Comparison of ENCODE assay signal across 17 cellular contexts in genomic region chr6:49327575-49327974, GRCh38.
"Had no signal": no experiment of that assay in that cellular context is flagged by ENCODE, and none has a peak within 500 bp of the region (broad histone marks: within the 10 kb centered on the region; RNA-seq: fewer than 3 reads in every experiment).

No MANE protein-coding gene starts in this region.

- H3K27me3 ChIP-seq: dorsolateral prefrontal cortex, esophagus squamous epithelium, heart left ventricle, suprapubic skin had no signal

- FAIRE-seq: frontal cortex, kidney had no signal

- H3K9me3 ChIP-seq: esophagus squamous epithelium, heart left ventricle, suprapubic skin had no signal

- ATAC-seq: heart left ventricle; left ventricle myocardium superior; right cardiac atrium; stimulated activated naive B cell treated with anti-CD40 and anti-IgM and Interleukin-4, amounts not matched to agents 10 μg/mL and 1 μg/mL and 100 μg/mL, for 72 hours had no signal

- DNase-seq: activated CD4-positive, alpha-beta T cell treated with anti-CD3 and anti-CD28 coated beads, Interleukin-2, amount 50 U/mL, for 1 hour; activated gamma-delta T cell treated with Interleukin-2 at 50 U/mL for 16 hours; activated naive CD8-positive, alpha-beta T cell treated with anti-CD3 and anti-CD28 coated beads for 36 hours; activated T-cell treated with anti-CD3 and anti-CD28 coated beads, Interleukin-2, amount 50 U/mL, for 48 hours; aorta; dorsolateral prefrontal cortex; esophagus squamous epithelium; heart left ventricle; kidney; left ventricle myocardium superior; posterior cingulate gyrus; right cardiac atrium; stimulated activated CD4-positive, alpha-beta T cell treated with anti-CD3 and anti-CD28 coated beads, Interleukin-2, amount 100 ng/mL, for 24 hours; stimulated activated naive B cell treated with anti-CD40 and anti-IgM and Interleukin-4, amounts not matched to agents 10 μg/mL and 1 μg/mL and 100 μg/mL, for 72 hours; SW 1271 had no signal

- H3K4me1 ChIP-seq: suprapubic skin had no signal

- H3K36me3 ChIP-seq: esophagus squamous epithelium, heart left ventricle, suprapubic skin had no signal

- H3K4me3 ChIP-seq: dorsolateral prefrontal cortex, esophagus squamous epithelium, heart left ventricle, suprapubic skin had no signal

- H3K27ac ChIP-seq: esophagus squamous epithelium, suprapubic skin had no signal
